8 cellular contexts compared by ENCODE assay signal in the genomic region with DNA sequence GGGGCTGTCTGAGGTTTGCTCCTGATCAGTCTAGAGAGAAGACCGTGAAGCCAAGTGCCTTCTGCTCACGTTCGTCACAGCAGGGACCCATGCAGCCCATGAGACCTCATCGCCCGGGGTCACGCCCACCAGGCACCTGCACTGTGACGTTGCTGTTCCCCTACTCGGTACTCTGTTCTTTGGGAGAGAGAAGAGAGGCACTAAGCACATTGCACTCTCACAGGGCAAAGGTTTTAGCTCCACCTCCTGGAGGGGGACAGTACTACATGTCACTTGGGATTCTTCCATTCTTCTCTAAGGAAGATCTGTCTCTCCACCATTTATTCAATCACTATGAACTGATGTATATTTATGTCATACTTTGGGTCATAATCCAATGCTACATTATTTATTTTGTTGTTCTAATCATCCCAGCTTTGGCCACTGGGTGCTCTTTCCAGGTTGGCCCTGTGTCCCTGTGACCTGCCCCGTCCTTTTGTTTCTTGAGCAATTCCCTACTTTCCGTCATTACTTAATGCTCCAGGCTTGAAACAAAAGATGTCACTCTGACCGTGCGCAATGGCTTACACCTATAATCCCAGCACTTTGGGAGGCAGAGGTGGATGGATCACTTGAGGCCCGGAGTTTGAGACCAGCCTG. TPM values are rescaled to one million over a fixed set of nuclear protein-coding genes. Genes with fewer than 3 reads are reported as not detected.
DNase-seq lines count a peak whose midpoint lies in the region; ATAC-seq and TF ChIP-seq lines count a peak whose summit lies in the region.

No MANE protein-coding gene starts in this region.

- DNase-seq in NCI-H526 (lab: John Stamatoyannopoulos, UW) (peak; percentile 6 to 52), NCI-H526 treated with DMSO at 0.1 percent for 48 hours (lab: John Stamatoyannopoulos, UW) (no peak), NCI-H2107 (lab: John Stamatoyannopoulos, UW) (peak; percentile 49), cerebellar cortex (ENCODE audit: low spot score) (peak; percentile 29), mesothelial cell of epicardium (ENCODE audit: low spot score in 2 of 2, unreplicated experiment in 2 of 2) (no peak), stomach (peak; percentile 66)
- peak; percentile 9 for DNase-seq in activated CD4-positive, CD25-positive, alpha-beta regulatory T cell treated with anti-CD3 and anti-CD28 coated beads, Interleukin-2, amount 50 U/mL, for 16 hours (ENCODE audit: low read depth, low spot score)

- no peak overlapping the region for H3K27ac Mint-ChIP-seq in mesothelial cell of epicardium

- no peaks in the 10 kb centered on the region for H3K4me1 ChIP-seq in stomach

- intact Hi-C loops in stomach (cut with DNase I; ENCODE audit: low total_unique reads) = loop anchor here (10.0 kb wide), 1 partner anchor 314 kb away; no protein-coding TSS in a partner anchor

- H3K9me3 Mint-ChIP-seq in mesothelial cell of epicardium = no peaks in the 10 kb centered on the region

- no peak overlapping the region for H3K4me3 Mint-ChIP-seq in mesothelial cell of epicardium

- TF ChIP-seq EP300 in stomach (IDR thresholded peaks at IDR 0.05) = no peak

- no peaks in the 10 kb centered on the region for H3K9me3 ChIP-seq in stomach

- H3K27ac ChIP-seq in stomach = no peak overlapping the region

- H3K36me3 ChIP-seq in stomach = no peaks in the 10 kb centered on the region

- ATAC-seq in GM21723 (IDR thresholded peaks at IDR 0.05; ENCODE audit: unreplicated experiment) = no peak

- 38 to 45% (median 40%) methylated on average over 12 to 13 of the region's 13 CpGs for WGBS in stomach, 5 donors

- no peaks in the 10 kb centered on the region for H3K36me3 Mint-ChIP-seq in mesothelial cell of epicardium

- H3K27me3 Mint-ChIP-seq in mesothelial cell of epicardium (ENCODE audit: low read depth) = peaks cover 32% of the 10 kb centered on the region

- H3K4me1 Mint-ChIP-seq in mesothelial cell of epicardium = no peaks in the 10 kb centered on the region

- no peak for TF ChIP-seq POLR2A in stomach (IDR thresholded peaks at IDR 0.05)

- H3K27me3 ChIP-seq in stomach = peaks cover 0 to 20% (median 0%) of the 10 kb centered on the region in 3 donors

- H3K4me3 ChIP-seq in stomach = no peak overlapping the region

- TF ChIP-seq CTCF in mesothelial cell of epicardium (IDR thresholded peaks at IDR 0.05; ENCODE audit: unreplicated experiment) = peak; percentile 75
- TF ChIP-seq CTCF in stomach (IDR thresholded peaks at IDR 0.05) = peak in 5 of 7 experiments; percentile 62 to 80 (median 72)

RNA-seq across cellular contexts. Expression of a gene that starts 31.4 kb away (rescaled TPM):
- total RNA-seq in mesothelial cell of epicardium = 83.7 to 90.0 TPM (median 87.5 TPM) in 3 replicates
- total RNA-seq in stomach = 10 to 100 TPM; 14.5 to 29.0 (median 22.6) TPM
- 1 to 10 TPM; 6.4 to 8.3 (median 7.9) TPM for polyA plus RNA-seq in stomach

RNA-seq across cellular contexts. Expression of a gene that starts 36.6 kb away (rescaled TPM):
- total RNA-seq in mesothelial cell of epicardium (42.3 to 43.5 TPM (median 42.5 TPM) in 3 replicates), stomach (10 to 100 TPM in 3 of 5 donors, 1 to 10 TPM in 2; 2.3 to 20.0 (median 13.6) TPM)
- polyA plus RNA-seq in stomach = 10 to 100 TPM; 12.4 to 22.3 (median 18.4) TPM

Comparison
In these comparisons a context has a peak if more than half of its experiments do, and no peak if none do; other contexts are left out.
1. DNase-seq: peak in NCI-H526 (2 of 2), NCI-H2107 (single experiment), activated CD4-positive, CD25-positive, alpha-beta regulatory T cell treated with anti-CD3 and anti-CD28 coated beads, Interleukin-2, amount 50 U/mL, for 16 hours (single experiment), cerebellar cortex (single experiment) and stomach (single experiment); none in NCI-H526 treated with DMSO at 0.1 percent for 48 hours (single experiment) and mesothelial cell of epicardium (0 of 2).